Comparison of ENCODE assay signal across 31 cellular contexts in genomic region chr1:219538886-219539285, GRCh38.
"Had no signal": no experiment of that assay in that cellular context is flagged by ENCODE, and none has a peak within 500 bp of the region (broad histone marks: within the 10 kb centered on the region; RNA-seq: fewer than 3 reads in every experiment).

No MANE protein-coding gene starts in this region.

- H3K36me3 ChIP-seq: adrenal gland, brain microvascular endothelial cell, breast epithelium had no signal

- H3K9me3 ChIP-seq: adrenal gland, body of pancreas, breast epithelium had no signal

- H3K4me3 ChIP-seq: adrenal gland, body of pancreas, breast epithelium had no signal

- H3K4me1 ChIP-seq: adrenal gland, body of pancreas, breast epithelium had no signal

- DNase-seq: activated B cell treated with CpG ODN at 0.5 μM for 24 hours; activated CD4-positive, alpha-beta memory T cell treated with anti-CD3 and anti-CD28 coated beads for 36 hours; activated CD4-positive, alpha-beta T cell treated with anti-CD3 and anti-CD28 coated beads for 4 hours; activated CD4-positive, alpha-beta T cell treated with anti-CD3 and anti-CD28 coated beads, Interleukin-2, amount 10 ng/mL, durations not matched to agents 24 days and 14 days; activated CD4-positive, alpha-beta T cell treated with anti-CD3 and anti-CD28 coated beads, Interleukin-2, amount 50 U/mL, for 1 hour; activated CD4-positive, alpha-beta T cell treated with anti-CD3 and anti-CD28 coated beads, Interleukin-2, amount 50 U/mL, for 4 hours; activated CD4-positive, CD25-positive, alpha-beta regulatory T cell treated with anti-CD3 and anti-CD28 coated beads, Interleukin-2, amount 50 U/mL, for 72 hours; activated CD8-positive, alpha-beta memory T cell treated with anti-CD3 and anti-CD28 coated beads, Interleukin-2, amount 50 U/mL, for 4 hours; activated CD8-positive, alpha-beta T cell treated with anti-CD3 and anti-CD28 coated beads for 36 hours; activated effector memory CD4-positive, alpha-beta T cell treated with anti-CD3 and anti-CD28 coated beads, Interleukin-2, amount 50 U/mL, for 16 hours; activated gamma-delta T cell treated with Interleukin-2 at 50 U/mL for 16 hours; activated naive CD4-positive, alpha-beta T cell; activated naive CD4-positive, alpha-beta T cell treated with anti-CD3 and anti-CD28 coated beads for 36 hours; activated naive CD4-positive, alpha-beta T cell treated with anti-CD3 and anti-CD28 coated beads, Interleukin-2, amount 50 U/mL, for 16 hours; activated naive CD8-positive, alpha-beta T cell treated with anti-CD3 and anti-CD28 coated beads for 36 hours; activated T-cell treated with anti-CD3 and anti-CD28 coated beads for 4 hours; activated T-cell treated with anti-CD3 and anti-CD28 coated beads, Interleukin-2, amount 50 U/mL, for 1 hour; activated T-cell treated with anti-CD3 and anti-CD28 coated beads, Interleukin-2, amount 50 U/mL, for 4 hours; activated T-cell treated with anti-CD3 and anti-CD28 coated beads, Interleukin-2, amount 50 U/mL, for 72 hours; adrenal gland; amniotic stem cell; aorta; body of pancreas; brain microvascular endothelial cell; central memory CD4-positive, alpha-beta T cell; T-helper 2 cell; T-helper 9 cell had no signal

- ATAC-seq: activated CD8-positive, alpha-beta T cell treated with anti-CD3 and anti-CD28 coated beads for 36 hours; activated naive CD4-positive, alpha-beta T cell treated with anti-CD3 and anti-CD28 coated beads, Interleukin-2, amount 50 U/mL, for 72 hours; activated T-cell treated with anti-CD3 and anti-CD28 coated beads, Interleukin-2, amount 50 U/mL, for 4 hours; activated T-cell treated with anti-CD3 and anti-CD28 coated beads, Interleukin-2, amount 50 U/mL, for 72 hours; activated T-helper 17 cell treated with anti-CD3 and anti-CD28 coated beads, Interleukin-2, amount 50 U/mL, for 72 hours; body of pancreas had no signal

- H3K27me3 ChIP-seq: adrenal gland, body of pancreas, brain microvascular endothelial cell, breast epithelium had no signal

- H3K27ac ChIP-seq: adrenal gland, body of pancreas, brain microvascular endothelial cell, breast epithelium, VCaP had no signal
